1 cellular context compared by ENCODE assay signal in the genomic region with DNA sequence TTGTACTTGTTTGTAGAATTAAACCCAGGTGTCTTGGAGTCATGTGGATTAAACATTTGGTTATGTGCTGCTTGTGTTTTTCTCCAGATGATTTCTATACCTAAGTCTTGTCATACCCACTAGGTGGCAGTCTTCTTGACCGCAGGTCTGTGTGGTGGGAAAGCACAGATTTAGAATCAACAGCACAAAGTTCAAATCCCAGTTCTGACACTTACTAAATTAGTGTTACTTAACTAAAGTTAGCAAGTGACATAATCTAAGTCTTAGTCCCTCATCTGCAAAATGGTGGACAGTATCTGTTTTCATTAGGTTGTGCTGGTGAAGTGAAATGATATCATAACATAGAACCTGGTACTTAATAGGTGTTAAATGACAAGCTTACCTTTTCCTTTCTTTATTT.
TF ChIP-seq lines count a peak whose summit lies in the region.

No MANE protein-coding gene starts in this region.

TF ChIP-seq in HepG2, 621 proteins besides CTCF, POLR2A, EP300 and RAD21 (continued from another document and continues in another):
- TF ChIP-seq IRF2 (CRISPR knock-in tag; IDR thresholded peaks at IDR 0.05): peak; percentile 84; the same call in 1 of the 2 replicates
- TF ChIP-seq, protein P1, sequence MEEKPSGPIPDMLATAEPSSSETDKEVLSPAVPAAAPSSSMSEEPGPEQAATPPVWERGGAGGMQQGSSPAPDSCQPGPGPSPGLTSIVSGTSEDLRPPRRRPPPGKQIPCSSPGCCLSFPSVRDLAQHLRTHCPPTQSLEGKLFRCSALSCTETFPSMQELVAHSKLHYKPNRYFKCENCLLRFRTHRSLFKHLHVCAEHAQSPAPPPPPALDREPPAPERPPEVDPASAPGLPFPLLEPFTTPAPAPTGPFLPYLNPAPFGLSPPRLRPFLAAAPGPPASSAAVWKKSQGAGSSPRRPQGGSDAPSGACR (CRISPR knock-in tag; IDR thresholded peaks at IDR 0.05): peak; percentile 68; the same call in 1 of the 2 replicates
- 0 out of 2 replicates have a peak, but pooled peaks have one; percentile 37 for TF ChIP-seq ZNF430 (CRISPR knock-in tag; IDR thresholded peaks at IDR 0.05)
- TF ChIP-seq ARHGAP35 (CRISPR knock-in tag; IDR thresholded peaks at IDR 0.05; ENCODE audit: borderline replicate concordance): no peak
- TF ChIP-seq, protein P2, sequence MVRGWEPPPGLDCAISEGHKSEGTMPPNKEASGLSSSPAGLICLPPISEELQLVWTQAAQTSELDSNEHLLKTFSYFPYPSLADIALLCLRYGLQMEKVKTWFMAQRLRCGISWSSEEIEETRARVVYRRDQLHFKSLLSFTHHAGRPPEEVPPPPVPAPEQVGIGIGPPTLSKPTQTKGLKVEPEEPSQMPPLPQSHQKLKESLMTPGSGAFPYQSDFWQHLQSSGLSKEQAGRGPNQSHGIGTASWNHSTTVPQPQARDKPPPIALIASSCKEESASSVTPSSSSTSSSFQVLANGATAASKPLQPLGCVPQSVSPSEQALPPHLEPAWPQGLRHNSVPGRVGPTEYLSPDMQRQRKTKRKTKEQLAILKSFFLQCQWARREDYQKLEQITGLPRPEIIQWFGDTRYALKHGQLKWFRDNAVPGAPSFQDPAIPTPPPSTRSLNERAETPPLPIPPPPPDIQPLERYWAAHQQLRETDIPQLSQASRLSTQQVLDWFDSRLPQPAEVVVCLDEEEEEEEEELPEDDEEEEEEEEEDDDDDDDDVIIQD (CRISPR knock-in tag; IDR thresholded peaks at IDR 0.05; ENCODE audit: low read depth): peak; percentile 79; the same call in 1 of the 2 replicates
- no peak for TF ChIP-seq ZNF773 (CRISPR knock-in tag; IDR thresholded peaks at IDR 0.05; ENCODE audit: borderline replicate concordance)
- no peak for TF ChIP-seq ZFP36L2 (CRISPR knock-in tag; IDR thresholded peaks at IDR 0.05)
- 0 out of 2 replicates have a peak, but pooled peaks have one; percentile 20 for TF ChIP-seq MBNL3 (CRISPR knock-in tag; conservative IDR thresholded peaks at IDR 0.05)
- TF ChIP-seq, protein P3, sequence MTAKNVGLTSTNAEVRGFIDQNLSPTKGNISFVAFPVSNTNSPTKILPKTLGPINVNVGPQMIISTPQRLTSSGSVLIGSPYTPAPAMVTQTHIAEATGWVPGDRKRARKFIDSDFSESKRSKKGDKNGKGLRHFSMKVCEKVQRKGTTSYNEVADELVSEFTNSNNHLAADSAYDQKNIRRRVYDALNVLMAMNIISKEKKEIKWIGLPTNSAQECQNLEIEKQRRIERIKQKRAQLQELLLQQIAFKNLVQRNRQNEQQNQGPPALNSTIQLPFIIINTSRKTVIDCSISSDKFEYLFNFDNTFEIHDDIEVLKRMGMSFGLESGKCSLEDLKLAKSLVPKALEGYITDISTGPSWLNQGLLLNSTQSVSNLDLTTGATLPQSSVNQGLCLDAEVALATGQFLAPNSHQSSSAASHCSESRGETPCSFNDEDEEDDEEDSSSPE (CRISPR knock-in tag; IDR thresholded peaks at IDR 0.05): peak; percentile 39; the same call in 1 of the 2 replicates
- TF ChIP-seq ZNF441 (CRISPR knock-in tag; IDR thresholded peaks at IDR 0.05; ENCODE audit: borderline replicate concordance): no peak
- TF ChIP-seq TOPORS (CRISPR knock-in tag; IDR thresholded peaks at IDR 0.05): 0 out of 2 replicates have a peak, but pooled peaks have one; percentile 57
- TF ChIP-seq NFKBIZ (CRISPR knock-in tag; IDR thresholded peaks at IDR 0.05): peak; percentile 65; the same call in 1 of the 2 replicates
- peak; percentile 74; the same call in 1 of the 2 replicates for TF ChIP-seq YEATS2 (CRISPR knock-in tag; IDR thresholded peaks at IDR 0.05; ENCODE audit: borderline replicate concordance)
- TF ChIP-seq SSRP1 (CRISPR knock-in tag; IDR thresholded peaks at IDR 0.05): no peak
- TF ChIP-seq SIX4 (CRISPR knock-in tag; IDR thresholded peaks at IDR 0.05): peak; percentile 20; the same call in 1 of the 2 replicates
- TF ChIP-seq ZNF777 (CRISPR knock-in tag; IDR thresholded peaks at IDR 0.05): no peak
- TF ChIP-seq FOXJ3 (CRISPR knock-in tag; IDR thresholded peaks at IDR 0.05; ENCODE audit: borderline replicate concordance): peak; percentile 80; the same call in 1 of the 2 replicates
- TF ChIP-seq, protein P4, sequence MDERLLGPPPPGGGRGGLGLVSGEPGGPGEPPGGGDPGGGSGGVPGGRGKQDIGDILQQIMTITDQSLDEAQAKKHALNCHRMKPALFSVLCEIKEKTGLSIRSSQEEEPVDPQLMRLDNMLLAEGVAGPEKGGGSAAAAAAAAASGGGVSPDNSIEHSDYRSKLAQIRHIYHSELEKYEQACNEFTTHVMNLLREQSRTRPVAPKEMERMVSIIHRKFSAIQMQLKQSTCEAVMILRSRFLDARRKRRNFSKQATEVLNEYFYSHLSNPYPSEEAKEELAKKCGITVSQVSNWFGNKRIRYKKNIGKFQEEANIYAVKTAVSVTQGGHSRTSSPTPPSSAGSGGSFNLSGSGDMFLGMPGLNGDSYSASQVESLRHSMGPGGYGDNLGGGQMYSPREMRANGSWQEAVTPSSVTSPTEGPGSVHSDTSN (CRISPR knock-in tag; IDR thresholded peaks at IDR 0.05): no peak
- TF ChIP-seq, protein P5, sequence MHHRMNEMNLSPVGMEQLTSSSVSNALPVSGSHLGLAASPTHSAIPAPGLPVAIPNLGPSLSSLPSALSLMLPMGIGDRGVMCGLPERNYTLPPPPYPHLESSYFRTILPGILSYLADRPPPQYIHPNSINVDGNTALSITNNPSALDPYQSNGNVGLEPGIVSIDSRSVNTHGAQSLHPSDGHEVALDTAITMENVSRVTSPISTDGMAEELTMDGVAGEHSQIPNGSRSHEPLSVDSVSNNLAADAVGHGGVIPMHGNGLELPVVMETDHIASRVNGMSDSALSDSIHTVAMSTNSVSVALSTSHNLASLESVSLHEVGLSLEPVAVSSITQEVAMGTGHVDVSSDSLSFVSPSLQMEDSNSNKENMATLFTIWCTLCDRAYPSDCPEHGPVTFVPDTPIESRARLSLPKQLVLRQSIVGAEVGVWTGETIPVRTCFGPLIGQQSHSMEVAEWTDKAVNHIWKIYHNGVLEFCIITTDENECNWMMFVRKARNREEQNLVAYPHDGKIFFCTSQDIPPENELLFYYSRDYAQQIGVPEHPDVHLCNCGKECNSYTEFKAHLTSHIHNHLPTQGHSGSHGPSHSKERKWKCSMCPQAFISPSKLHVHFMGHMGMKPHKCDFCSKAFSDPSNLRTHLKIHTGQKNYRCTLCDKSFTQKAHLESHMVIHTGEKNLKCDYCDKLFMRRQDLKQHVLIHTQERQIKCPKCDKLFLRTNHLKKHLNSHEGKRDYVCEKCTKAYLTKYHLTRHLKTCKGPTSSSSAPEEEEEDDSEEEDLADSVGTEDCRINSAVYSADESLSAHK (CRISPR knock-in tag; IDR thresholded peaks at IDR 0.05; ENCODE audit: borderline replicate concordance): no peak
- no peak for TF ChIP-seq MEIS2 (CRISPR knock-in tag; IDR thresholded peaks at IDR 0.05)
- TF ChIP-seq TCF7L2 (IDR thresholded peaks at IDR 0.05; ENCODE audit: low read depth, low read length): no peak
- peak; percentile 56; the same call in 1 of the 2 replicates for TF ChIP-seq MIER3 (CRISPR knock-in tag; IDR thresholded peaks at IDR 0.05; ENCODE audit: borderline replicate concordance)
- no peak for TF ChIP-seq FOXA1 (IDR thresholded peaks at IDR 0.05)
- TF ChIP-seq FOXA1 (CRISPR knock-in tag; IDR thresholded peaks at IDR 0.05): peak; percentile 80
- TF ChIP-seq, protein P6, sequence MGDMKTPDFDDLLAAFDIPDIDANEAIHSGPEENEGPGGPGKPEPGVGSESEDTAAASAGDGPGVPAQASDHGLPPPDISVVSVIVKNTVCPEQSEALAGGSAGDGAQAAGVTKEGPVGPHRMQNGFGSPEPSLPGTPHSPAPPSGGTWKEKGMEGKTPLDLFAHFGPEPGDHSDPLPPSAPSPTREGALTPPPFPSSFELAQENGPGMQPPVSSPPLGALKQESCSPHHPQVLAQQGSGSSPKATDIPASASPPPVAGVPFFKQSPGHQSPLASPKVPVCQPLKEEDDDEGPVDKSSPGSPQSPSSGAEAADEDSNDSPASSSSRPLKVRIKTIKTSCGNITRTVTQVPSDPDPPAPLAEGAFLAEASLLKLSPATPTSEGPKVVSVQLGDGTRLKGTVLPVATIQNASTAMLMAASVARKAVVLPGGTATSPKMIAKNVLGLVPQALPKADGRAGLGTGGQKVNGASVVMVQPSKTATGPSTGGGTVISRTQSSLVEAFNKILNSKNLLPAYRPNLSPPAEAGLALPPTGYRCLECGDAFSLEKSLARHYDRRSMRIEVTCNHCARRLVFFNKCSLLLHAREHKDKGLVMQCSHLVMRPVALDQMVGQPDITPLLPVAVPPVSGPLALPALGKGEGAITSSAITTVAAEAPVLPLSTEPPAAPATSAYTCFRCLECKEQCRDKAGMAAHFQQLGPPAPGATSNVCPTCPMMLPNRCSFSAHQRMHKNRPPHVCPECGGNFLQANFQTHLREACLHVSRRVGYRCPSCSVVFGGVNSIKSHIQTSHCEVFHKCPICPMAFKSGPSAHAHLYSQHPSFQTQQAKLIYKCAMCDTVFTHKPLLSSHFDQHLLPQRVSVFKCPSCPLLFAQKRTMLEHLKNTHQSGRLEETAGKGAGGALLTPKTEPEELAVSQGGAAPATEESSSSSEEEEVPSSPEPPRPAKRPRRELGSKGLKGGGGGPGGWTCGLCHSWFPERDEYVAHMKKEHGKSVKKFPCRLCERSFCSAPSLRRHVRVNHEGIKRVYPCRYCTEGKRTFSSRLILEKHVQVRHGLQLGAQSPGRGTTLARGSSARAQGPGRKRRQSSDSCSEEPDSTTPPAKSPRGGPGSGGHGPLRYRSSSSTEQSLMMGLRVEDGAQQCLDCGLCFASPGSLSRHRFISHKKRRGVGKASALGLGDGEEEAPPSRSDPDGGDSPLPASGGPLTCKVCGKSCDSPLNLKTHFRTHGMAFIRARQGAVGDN (CRISPR knock-in tag; IDR thresholded peaks at IDR 0.05): no peak
- 0 out of 2 replicates have a peak, but pooled peaks have one; percentile 38 for TF ChIP-seq ZBTB20 (CRISPR knock-in tag; IDR thresholded peaks at IDR 0.05; ENCODE audit: borderline replicate concordance, low read depth)
- TF ChIP-seq JARID2 (CRISPR knock-in tag; IDR thresholded peaks at IDR 0.05; ENCODE audit: insufficient replicate concordance): peak; percentile 78
- TF ChIP-seq, protein P7, sequence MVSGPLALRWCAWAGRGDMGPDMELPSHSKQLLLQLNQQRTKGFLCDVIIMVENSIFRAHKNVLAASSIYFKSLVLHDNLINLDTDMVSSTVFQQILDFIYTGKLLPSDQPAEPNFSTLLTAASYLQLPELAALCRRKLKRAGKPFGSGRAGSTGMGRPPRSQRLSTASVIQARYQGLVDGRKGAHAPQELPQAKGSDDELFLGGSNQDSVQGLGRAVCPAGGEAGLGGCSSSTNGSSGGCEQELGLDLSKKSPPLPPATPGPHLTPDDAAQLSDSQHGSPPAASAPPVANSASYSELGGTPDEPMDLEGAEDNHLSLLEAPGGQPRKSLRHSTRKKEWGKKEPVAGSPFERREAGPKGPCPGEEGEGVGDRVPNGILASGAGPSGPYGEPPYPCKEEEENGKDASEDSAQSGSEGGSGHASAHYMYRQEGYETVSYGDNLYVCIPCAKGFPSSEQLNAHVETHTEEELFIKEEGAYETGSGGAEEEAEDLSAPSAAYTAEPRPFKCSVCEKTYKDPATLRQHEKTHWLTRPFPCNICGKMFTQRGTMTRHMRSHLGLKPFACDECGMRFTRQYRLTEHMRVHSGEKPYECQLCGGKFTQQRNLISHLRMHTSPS (CRISPR knock-in tag; IDR thresholded peaks at IDR 0.05; ENCODE audit: low read depth): no peak
- TF ChIP-seq, protein P8, sequence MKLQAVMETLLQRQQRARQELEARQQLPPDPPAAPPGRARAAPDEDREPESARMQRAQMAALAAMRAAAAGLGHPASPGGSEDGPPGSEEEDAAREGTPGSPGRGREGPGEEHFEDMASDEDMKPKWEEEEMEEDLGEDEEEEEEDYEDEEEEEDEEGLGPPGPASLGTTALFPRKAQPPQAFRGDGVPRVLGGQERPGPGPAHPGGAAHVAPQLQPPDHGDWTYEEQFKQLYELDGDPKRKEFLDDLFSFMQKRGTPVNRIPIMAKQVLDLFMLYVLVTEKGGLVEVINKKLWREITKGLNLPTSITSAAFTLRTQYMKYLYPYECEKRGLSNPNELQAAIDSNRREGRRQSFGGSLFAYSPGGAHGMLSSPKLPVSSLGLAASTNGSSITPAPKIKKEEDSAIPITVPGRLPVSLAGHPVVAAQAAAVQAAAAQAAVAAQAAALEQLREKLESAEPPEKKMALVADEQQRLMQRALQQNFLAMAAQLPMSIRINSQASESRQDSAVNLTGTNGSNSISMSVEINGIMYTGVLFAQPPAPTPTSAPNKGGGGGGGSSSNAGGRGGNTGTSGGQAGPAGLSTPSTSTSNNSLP (IDR thresholded peaks at IDR 0.05; ENCODE audit: low read depth, low read length): peak; percentile 71
- TF ChIP-seq, protein P9, sequence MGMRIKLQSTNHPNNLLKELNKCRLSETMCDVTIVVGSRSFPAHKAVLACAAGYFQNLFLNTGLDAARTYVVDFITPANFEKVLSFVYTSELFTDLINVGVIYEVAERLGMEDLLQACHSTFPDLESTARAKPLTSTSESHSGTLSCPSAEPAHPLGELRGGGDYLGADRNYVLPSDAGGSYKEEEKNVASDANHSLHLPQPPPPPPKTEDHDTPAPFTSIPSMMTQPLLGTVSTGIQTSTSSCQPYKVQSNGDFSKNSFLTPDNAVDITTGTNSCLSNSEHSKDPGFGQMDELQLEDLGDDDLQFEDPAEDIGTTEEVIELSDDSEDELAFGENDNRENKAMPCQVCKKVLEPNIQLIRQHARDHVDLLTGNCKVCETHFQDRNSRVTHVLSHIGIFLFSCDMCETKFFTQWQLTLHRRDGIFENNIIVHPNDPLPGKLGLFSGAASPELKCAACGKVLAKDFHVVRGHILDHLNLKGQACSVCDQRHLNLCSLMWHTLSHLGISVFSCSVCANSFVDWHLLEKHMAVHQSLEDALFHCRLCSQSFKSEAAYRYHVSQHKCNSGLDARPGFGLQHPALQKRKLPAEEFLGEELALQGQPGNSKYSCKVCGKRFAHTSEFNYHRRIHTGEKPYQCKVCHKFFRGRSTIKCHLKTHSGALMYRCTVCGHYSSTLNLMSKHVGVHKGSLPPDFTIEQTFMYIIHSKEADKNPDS (CRISPR knock-in tag; IDR thresholded peaks at IDR 0.05): 0 out of 2 replicates have a peak, but pooled peaks have one; percentile 57
- no peak for TF ChIP-seq KDM5A (IDR thresholded peaks at IDR 0.05; ENCODE audit: borderline replicate concordance, low read length)
- peak; percentile 74; the same call in 1 of the 2 replicates for TF ChIP-seq ZNF644 (CRISPR knock-in tag; IDR thresholded peaks at IDR 0.05; ENCODE audit: low read depth)
- TF ChIP-seq, protein P10, sequence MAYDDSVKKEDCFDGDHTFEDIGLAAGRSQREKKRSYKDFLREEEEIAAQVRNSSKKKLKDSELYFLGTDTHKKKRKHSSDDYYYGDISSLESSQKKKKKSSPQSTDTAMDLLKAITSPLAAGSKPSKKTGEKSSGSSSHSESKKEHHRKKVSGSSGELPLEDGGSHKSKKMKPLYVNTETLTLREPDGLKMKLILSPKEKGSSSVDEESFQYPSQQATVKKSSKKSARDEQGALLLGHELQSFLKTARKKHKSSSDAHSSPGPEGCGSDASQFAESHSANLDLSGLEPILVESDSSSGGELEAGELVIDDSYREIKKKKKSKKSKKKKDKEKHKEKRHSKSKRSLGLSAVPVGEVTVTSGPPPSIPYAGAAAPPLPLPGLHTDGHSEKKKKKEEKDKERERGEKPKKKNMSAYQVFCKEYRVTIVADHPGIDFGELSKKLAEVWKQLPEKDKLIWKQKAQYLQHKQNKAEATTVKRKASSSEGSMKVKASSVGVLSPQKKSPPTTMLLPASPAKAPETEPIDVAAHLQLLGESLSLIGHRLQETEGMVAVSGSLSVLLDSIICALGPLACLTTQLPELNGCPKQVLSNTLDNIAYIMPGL (CRISPR knock-in tag; IDR thresholded peaks at IDR 0.05; ENCODE audit: borderline replicate concordance in 1 of 2, low read depth in 1 of 2): peak in 1 of 2 experiments; percentile 65; a peak in 1 of 4 replicates
- peak; percentile 94 for TF ChIP-seq ZMYM2 (CRISPR knock-in tag; IDR thresholded peaks at IDR 0.05)
